ENCODE assay signal across 10 cellular contexts in genomic region chr14:102209224-102209966, GRCh38.
A peak's percentile ranks its signal among the peaks of the same experiment; 100 is the strongest.
DNase-seq lines count a peak whose midpoint lies in the region; ATAC-seq and TF ChIP-seq lines count a peak whose summit lies in the region.
"Had no signal": no experiment of that assay in that cellular context is flagged by ENCODE, and none has a peak within 500 bp of the region (broad histone marks: within the 10 kb centered on the region; RNA-seq: fewer than 3 reads in every experiment).

No MANE protein-coding gene starts in this region.

- H3K56ac ChIP-seq in IMR-90 (ENCODE audit: extremely low read depth, insufficient read depth, low read length) = no peak overlapping the region
- H3K56ac ChIP-seq in mesendoderm (ENCODE audit: low read length) = no peak overlapping the region

- H2AK5ac ChIP-seq in IMR-90 (ENCODE audit: low read depth, low read length) = no peak overlapping the region
- H2AK5ac ChIP-seq in mesendoderm (ENCODE audit: low read length) = no peak overlapping the region

- H3K4me2 ChIP-seq in IMR-90 (ENCODE audit: low read depth, low read length) (no peak overlapping the region), mesendoderm (ENCODE audit: low read length) (no peak overlapping the region)

- no peak overlapping the region for H2BK5ac ChIP-seq in IMR-90 (ENCODE audit: low read depth, low read length, poor library complexity, severe bottlenecking)
- H2BK5ac ChIP-seq in mesendoderm (ENCODE audit: low read length) = no peak overlapping the region

- peaks cover 37 to 69% of the 10 kb centered on the region in 2 experiments for H3K79me1 ChIP-seq in IMR-90 (ENCODE audit: low read depth in 1 of 2, low read length in 2 of 2)
- H3K79me1 ChIP-seq in mesendoderm (ENCODE audit: low read length) = peaks cover 18% of the 10 kb centered on the region

- H3K79me2 ChIP-seq in mesendoderm (ENCODE audit: control insufficient read depth, insufficient read depth, low read length) = no peaks in the 10 kb centered on the region

- H3K9me1 ChIP-seq in IMR-90 (ENCODE audit: insufficient read depth, low read length) = peaks cover 16% of the 10 kb centered on the region

- peak overlapping the region; percentile 60 for H3K4me3 Mint-ChIP-seq in endothelial cell (ENCODE audit: unreplicated experiment)

- no peak overlapping the region; the same call in 1 of the 2 replicates for H3K14ac ChIP-seq in IMR-90 (replicated peaks; ENCODE audit: low read depth, low read length)

- no peak overlapping the region for H3K18ac ChIP-seq in IMR-90 (ENCODE audit: low read depth, low read length)
- no peak overlapping the region for H3K18ac ChIP-seq in mesendoderm (ENCODE audit: low read length)

- H4K5ac ChIP-seq in IMR-90 (ENCODE audit: low read depth, low read length) = no peak overlapping the region
- no peak overlapping the region for H4K5ac ChIP-seq in mesendoderm (ENCODE audit: low read length)

- intact Hi-C loops in IMR-90 (cut with micrococcal nuclease) = no loop called here

- ATAC-seq in IMR-90 (ENCODE audit: low read depth) = peak; percentile 67
- no peak for ATAC-seq in HG03469 (IDR thresholded peaks at IDR 0.05; ENCODE audit: unreplicated experiment)
- no peak for ATAC-seq in HG02642 (IDR thresholded peaks at IDR 0.05; ENCODE audit: poor library complexity, unreplicated experiment)

- H3K27ac ChIP-seq in IMR-90 (ENCODE audit: insufficient read depth, low read length) = no peak overlapping the region
- no peak overlapping the region for H3K27ac ChIP-seq in mesendoderm (ENCODE audit: low read depth, low read length)

- dilution Hi-C loops in IMR-90 (cut with HindIII; ENCODE audit: low sequenced_read_pairs, unreplicated experiment) = no loop called here

- peaks cover 28% of the 10 kb centered on the region for H3K36me3 ChIP-seq in IMR-90 (ENCODE audit: control insufficient read depth, insufficient read depth, low read length)
- no peaks in the 10 kb centered on the region for H3K36me3 ChIP-seq in mesendoderm (ENCODE audit: control insufficient read depth, insufficient read depth, low read length)

- BruUV-seq in IMR-90 (replicated peaks; lab: Mats Ljungman, UMichigan) = no TSS peak

- no peaks in the 10 kb centered on the region for H3K9me3 ChIP-seq in IMR-90 (ENCODE audit: control insufficient read depth, insufficient read depth, low read length)

- DNase-seq in AG08395 (ENCODE audit: low spot score) (peak; percentile 60), IMR-90 (peak; percentile 28), endothelial cell (ENCODE audit: low spot score) (no peak), mesendoderm (peak; percentile 75), H4 (ENCODE audit: low spot score) (no peak), SHP77 (lab: John Stamatoyannopoulos, UW) (no peak)
- DNase-seq: DND-41, NCI-H1694 had no signal

- H3K4ac ChIP-seq in IMR-90 (ENCODE audit: low read depth, low read length) = no peak overlapping the region
- no peak overlapping the region for H3K4ac ChIP-seq in mesendoderm (ENCODE audit: low read depth, low read length)

- H3K23ac ChIP-seq in IMR-90 (ENCODE audit: low read depth, low read length) = no peak overlapping the region
- no peak overlapping the region for H3K23ac ChIP-seq in mesendoderm (ENCODE audit: low read length)

- no peak for TF ChIP-seq POLR2A in IMR-90 (IDR thresholded peaks at IDR 0.05; ENCODE audit: low read depth, low read length)

- H2AFZ ChIP-seq in IMR-90 (replicated peaks; ENCODE audit: low read length, poor library complexity) = no peak overlapping the region

- no peaks in the 10 kb centered on the region for H3K9me3 Mint-ChIP-seq in endothelial cell (ENCODE audit: unreplicated experiment)

- H2AK9ac ChIP-seq in IMR-90 (replicated peaks; ENCODE audit: low read depth, low read length, poor library complexity) = no peak overlapping the region

- TF ChIP-seq CTCF in IMR-90 (conservative IDR thresholded peaks at IDR 0.05; ENCODE audit: low read depth, low read length) (peak; percentile 22; the same call in 1 of the 2 replicates), endothelial cell (IDR thresholded peaks at IDR 0.05; ENCODE audit: unreplicated experiment) (no peak)

- H4K91ac ChIP-seq in IMR-90 (ENCODE audit: insufficient read depth, low read depth, low read length) = no peak overlapping the region

- H3K27ac Mint-ChIP-seq in endothelial cell (ENCODE audit: unreplicated experiment) = no peak overlapping the region

- H2BK15ac ChIP-seq in IMR-90 (ENCODE audit: low read depth, low read length) (no peak overlapping the region), mesendoderm (replicated peaks; ENCODE audit: low read depth) (no peak overlapping the region)

- H2BK120ac ChIP-seq in IMR-90 (ENCODE audit: low read depth, low read length) (no peak overlapping the region), mesendoderm (ENCODE audit: low read depth, low read length) (no peak overlapping the region)

- H3K9ac ChIP-seq in IMR-90 (ENCODE audit: low read depth, low read length) (no peak overlapping the region), mesendoderm (ENCODE audit: low read length) (no peak overlapping the region)

- in situ Hi-C loops in IMR-90 (cut with MboI; ENCODE audit: low sequenced_read_pairs) = no loop called here

- no peaks in the 10 kb centered on the region for H3K27me3 ChIP-seq in IMR-90 (ENCODE audit: control insufficient read depth, insufficient read depth, low read length)
- no peaks in the 10 kb centered on the region for H3K27me3 ChIP-seq in mesendoderm (ENCODE audit: insufficient read depth, low read length, poor library complexity)

- TF ChIP-seq RAD21 in IMR-90 (IDR thresholded peaks at IDR 0.05; ENCODE audit: low read length) = peak; percentile 28; the same call in 1 of the 2 replicates

- H3K4me3 ChIP-seq in IMR-90 (ENCODE audit: insufficient read depth, low read depth, low read length) (no peak overlapping the region), mesendoderm (ENCODE audit: low read length) (no peak overlapping the region)

- H2BK20ac ChIP-seq in IMR-90 (ENCODE audit: low read depth, low read length) = no peak overlapping the region

- POLR2A ChIA-PET in IMR-90 (lab: Charles Lee; ENCODE audit: unreplicated experiment) = no interaction called here

- H4K8ac ChIP-seq in IMR-90 (ENCODE audit: low read depth in 2 of 2, low read length in 2 of 2) (no peak overlapping the region), mesendoderm (ENCODE audit: low read depth, low read length) (no peak overlapping the region)

- peaks cover 3% of the 10 kb centered on the region for H3K4me1 Mint-ChIP-seq in endothelial cell (ENCODE audit: unreplicated experiment)

- peaks cover 9% of the 10 kb centered on the region for H3K27me3 Mint-ChIP-seq in endothelial cell (ENCODE audit: unreplicated experiment)

- WGBS in IMR-90 (ENCODE audit: extremely low coverage in 2 of 2, insufficient read length in 1 of 2), 2 experiments = 77% methylated on average over 14 of the region's 19 CpGs; no CpG with 5 or more reads in 1 of the 2 experiments
- no CpG with 5 or more reads among the region's 19 CpGs for WGBS in mesendoderm (ENCODE audit: extremely low coverage, insufficient coverage, low lambda C conversion rate)

- CTCF ChIA-PET in IMR-90 (lab: Yijun Ruan, JAX) = no interaction called here

- H4K20me1 ChIP-seq in IMR-90 (ENCODE audit: insufficient read depth, low read length) = peaks cover 6% of the 10 kb centered on the region

- peaks cover 33% of the 10 kb centered on the region for H3K36me3 Mint-ChIP-seq in endothelial cell (ENCODE audit: low read depth, unreplicated experiment)

- H3K4me1 ChIP-seq in IMR-90 (ENCODE audit: control insufficient read depth, insufficient read depth, low read length) (no peaks in the 10 kb centered on the region), mesendoderm (ENCODE audit: control insufficient read depth, low read depth, low read length) (no peaks in the 10 kb centered on the region)

TF ChIP-seq in IMR-90, 13 proteins besides CTCF, POLR2A, EP300 and RAD21:
- no peak for TF ChIP-seq NFE2L2 (IDR thresholded peaks at IDR 0.05; ENCODE audit: low read depth, low read length)
- 0 out of 2 replicates have a peak, but pooled peaks have one; percentile 16 for TF ChIP-seq SMC3 (IDR thresholded peaks at IDR 0.05; ENCODE audit: low read depth, low read length)

Comparison
In these comparisons a context has a peak if more than half of its experiments do, and no peak if none do; other contexts are left out.
1. DNase-seq: peak in AG08395 (single experiment), IMR-90 (single experiment) and mesendoderm (single experiment); none in endothelial cell (single experiment), H4 (single experiment) and SHP77 (0 of 2).